ENCODE assay signal across 1 cellular context in genomic region chr10:101018600-101019439, GRCh38.
A peak's percentile ranks its signal among the peaks of the same experiment; 100 is the strongest.
TF ChIP-seq lines count a peak whose summit lies in the region.

No MANE protein-coding gene starts in this region.

TF ChIP-seq in K562, 482 proteins besides CTCF, POLR2A, EP300 and RAD21 (continues in another document):
- TF ChIP-seq NRF1 (conservative IDR thresholded peaks at IDR 0.05 in 1 of 2, IDR thresholded peaks at IDR 0.05 in 1 of 2) (no peak), ZBTB26 (CRISPR knock-in tag; IDR thresholded peaks at IDR 0.05) (no peak), CTBP1 (IDR thresholded peaks at IDR 0.05; ENCODE audit: borderline replicate concordance) (peak; percentile 29; the same call in 1 of the 2 replicates), CHCHD3 (CRISPR knock-in tag; IDR thresholded peaks at IDR 0.05) (no peak), THRB (CRISPR knock-in tag; conservative IDR thresholded peaks at IDR 0.05) (no peak), NCOA1 (IDR thresholded peaks at IDR 0.05; ENCODE audit: low read depth) (no peak), EGR1 (conservative IDR thresholded peaks at IDR 0.05) (peak; percentile 32; the same call in 1 of the 2 replicates), NCOA6 (IDR thresholded peaks at IDR 0.05) (peak; percentile 53; the same call in 1 of the 2 replicates), ZKSCAN8 (CRISPR knock-in tag; IDR thresholded peaks at IDR 0.05) (no peak), EHMT2 (IDR thresholded peaks at IDR 0.05) (no peak), ARID4B (CRISPR knock-in tag; IDR thresholded peaks at IDR 0.05) (peak; percentile 55), ZBTB17 (CRISPR knock-in tag; IDR thresholded peaks at IDR 0.05) (0 out of 2 replicates have a peak, but pooled peaks have one; percentile 22), NFIC (IDR thresholded peaks at IDR 0.05) (peak; percentile 10; the same call in 1 of the 2 replicates), FUS (optimal IDR thresholded peaks at IDR 0.05; ENCODE audit: low read depth, low read length) (no peak), ZNF830 (CRISPR knock-in tag; IDR thresholded peaks at IDR 0.05) (no peak), UBTF (IDR thresholded peaks at IDR 0.05; ENCODE audit: borderline replicate concordance in 1 of 2, low read depth in 2 of 2, low read length in 2 of 2) (peak; percentile 92 to 94), MXD1 (CRISPR knock-in tag; IDR thresholded peaks at IDR 0.05; ENCODE audit: borderline replicate concordance, poor library complexity, severe bottlenecking) (no peak), SIX5 (IDR thresholded peaks at IDR 0.05; ENCODE audit: borderline replicate concordance in 1 of 2, insufficient read depth in 1 of 2, low read depth in 1 of 2, low read length in 2 of 2) (no peak), ZNF217 (CRISPR knock-in tag; IDR thresholded peaks at IDR 0.05) (no peak), E2F6 (IDR thresholded peaks at IDR 0.05; ENCODE audit: borderline replicate concordance in 1 of 2, extremely low read depth in 1 of 2, insufficient read depth in 1 of 2, insufficient read length in 1 of 2, low read depth in 1 of 2, low read length in 1 of 2, poor library complexity in 1 of 2, severe bottlenecking in 1 of 2) (peak in 1 of 2 experiments; percentile 73), RB1 (IDR thresholded peaks at IDR 0.05; ENCODE audit: low read depth) (peak; percentile 71), HDAC1 (IDR thresholded peaks at IDR 0.05) (no peak), MAZ (CRISPR knock-in tag; conservative IDR thresholded peaks at IDR 0.05 in 1 of 2, IDR thresholded peaks at IDR 0.05 in 1 of 2) (0 out of 4 replicates have a peak, but pooled peaks of 1 of the 2 experiments have one; percentile 27), THRAP3 (IDR thresholded peaks at IDR 0.05; ENCODE audit: borderline replicate concordance) (no peak), ZSCAN29 (IDR thresholded peaks at IDR 0.05) (peak; percentile 69; the same call in 1 of the 2 replicates), POLR2G (IDR thresholded peaks at IDR 0.05; ENCODE audit: low read depth, low read length) (peak; percentile 45; the same call in 1 of the 2 replicates), L3MBTL2 (IDR thresholded peaks at IDR 0.05) (peak; percentile 34; the same call in 1 of the 2 replicates), NR2F6 (CRISPR knock-in tag; IDR thresholded peaks at IDR 0.05) (no peak), ADNP (tag; IDR thresholded peaks at IDR 0.05) (no peak), ZBTB43 (CRISPR knock-in tag; IDR thresholded peaks at IDR 0.05) (no peak), ZSCAN32 (CRISPR knock-in tag; IDR thresholded peaks at IDR 0.05) (no peak), ZBTB49 (CRISPR knock-in tag; IDR thresholded peaks at IDR 0.05; ENCODE audit: borderline replicate concordance) (no peak), ELF4 (CRISPR knock-in tag; IDR thresholded peaks at IDR 0.05) (no peak), TAF15 (IDR thresholded peaks at IDR 0.05; ENCODE audit: low read depth, low read length) (no peak), TFAP4 (CRISPR knock-in tag; IDR thresholded peaks at IDR 0.05; ENCODE audit: borderline replicate concordance) (peak; percentile 86)
